In the genomic region with DNA sequence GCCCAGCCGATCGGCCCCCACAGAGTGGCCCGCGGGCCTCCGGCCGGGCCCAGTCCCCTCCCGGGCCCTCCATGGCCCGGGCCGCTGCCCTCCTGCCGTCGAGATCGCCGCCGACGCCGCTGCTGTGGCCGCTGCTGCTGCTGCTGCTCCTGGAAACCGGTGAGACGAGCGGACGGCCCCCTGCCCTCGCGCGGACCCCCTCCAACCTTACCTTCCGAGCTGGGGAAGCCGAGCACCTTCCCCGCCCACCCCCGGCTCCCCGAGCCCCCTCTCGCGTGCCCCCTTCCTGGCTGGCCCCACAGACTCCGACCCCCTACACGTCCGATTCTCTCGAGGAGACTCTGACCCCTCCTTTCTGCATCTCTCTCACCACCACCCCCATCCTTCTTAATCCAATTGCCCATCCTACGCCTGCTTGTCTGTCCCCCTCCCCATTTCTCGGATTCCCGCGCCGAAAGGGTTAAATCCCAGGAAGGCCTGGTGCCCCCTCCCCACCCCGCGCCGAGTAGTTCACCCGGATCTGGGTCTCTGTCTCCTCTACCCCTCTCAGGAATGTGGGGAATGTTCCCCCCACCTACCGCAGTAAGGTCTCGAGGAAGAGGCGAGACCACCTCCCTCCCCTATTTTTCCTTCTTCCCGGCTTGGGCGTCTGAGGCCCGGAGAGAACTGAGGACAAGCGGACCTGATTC, we compare ENCODE assay signal across 1 cellular context.
TF ChIP-seq lines count a peak whose summit lies in the region.

No MANE protein-coding gene starts in this region.

TF ChIP-seq in HEK293, 187 proteins besides CTCF, POLR2A, EP300 and RAD21 (continued from another document):
- TF ChIP-seq ZFP69B (tag by site-specific recombination; IDR thresholded peaks at IDR 0.05), result 0 out of 2 replicates have a peak, but pooled peaks have one; percentile 8
- TF ChIP-seq, protein P1, sequence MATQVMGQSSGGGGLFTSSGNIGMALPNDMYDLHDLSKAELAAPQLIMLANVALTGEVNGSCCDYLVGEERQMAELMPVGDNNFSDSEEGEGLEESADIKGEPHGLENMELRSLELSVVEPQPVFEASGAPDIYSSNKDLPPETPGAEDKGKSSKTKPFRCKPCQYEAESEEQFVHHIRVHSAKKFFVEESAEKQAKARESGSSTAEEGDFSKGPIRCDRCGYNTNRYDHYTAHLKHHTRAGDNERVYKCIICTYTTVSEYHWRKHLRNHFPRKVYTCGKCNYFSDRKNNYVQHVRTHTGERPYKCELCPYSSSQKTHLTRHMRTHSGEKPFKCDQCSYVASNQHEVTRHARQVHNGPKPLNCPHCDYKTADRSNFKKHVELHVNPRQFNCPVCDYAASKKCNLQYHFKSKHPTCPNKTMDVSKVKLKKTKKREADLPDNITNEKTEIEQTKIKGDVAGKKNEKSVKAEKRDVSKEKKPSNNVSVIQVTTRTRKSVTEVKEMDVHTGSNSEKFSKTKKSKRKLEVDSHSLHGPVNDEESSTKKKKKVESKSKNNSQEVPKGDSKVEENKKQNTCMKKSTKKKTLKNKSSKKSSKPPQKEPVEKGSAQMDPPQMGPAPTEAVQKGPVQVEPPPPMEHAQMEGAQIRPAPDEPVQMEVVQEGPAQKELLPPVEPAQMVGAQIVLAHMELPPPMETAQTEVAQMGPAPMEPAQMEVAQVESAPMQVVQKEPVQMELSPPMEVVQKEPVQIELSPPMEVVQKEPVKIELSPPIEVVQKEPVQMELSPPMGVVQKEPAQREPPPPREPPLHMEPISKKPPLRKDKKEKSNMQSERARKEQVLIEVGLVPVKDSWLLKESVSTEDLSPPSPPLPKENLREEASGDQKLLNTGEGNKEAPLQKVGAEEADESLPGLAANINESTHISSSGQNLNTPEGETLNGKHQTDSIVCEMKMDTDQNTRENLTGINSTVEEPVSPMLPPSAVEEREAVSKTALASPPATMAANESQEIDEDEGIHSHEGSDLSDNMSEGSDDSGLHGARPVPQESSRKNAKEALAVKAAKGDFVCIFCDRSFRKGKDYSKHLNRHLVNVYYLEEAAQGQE (tag by site-specific recombination; IDR thresholded peaks at IDR 0.05), result no peak
- TF ChIP-seq, protein P2, sequence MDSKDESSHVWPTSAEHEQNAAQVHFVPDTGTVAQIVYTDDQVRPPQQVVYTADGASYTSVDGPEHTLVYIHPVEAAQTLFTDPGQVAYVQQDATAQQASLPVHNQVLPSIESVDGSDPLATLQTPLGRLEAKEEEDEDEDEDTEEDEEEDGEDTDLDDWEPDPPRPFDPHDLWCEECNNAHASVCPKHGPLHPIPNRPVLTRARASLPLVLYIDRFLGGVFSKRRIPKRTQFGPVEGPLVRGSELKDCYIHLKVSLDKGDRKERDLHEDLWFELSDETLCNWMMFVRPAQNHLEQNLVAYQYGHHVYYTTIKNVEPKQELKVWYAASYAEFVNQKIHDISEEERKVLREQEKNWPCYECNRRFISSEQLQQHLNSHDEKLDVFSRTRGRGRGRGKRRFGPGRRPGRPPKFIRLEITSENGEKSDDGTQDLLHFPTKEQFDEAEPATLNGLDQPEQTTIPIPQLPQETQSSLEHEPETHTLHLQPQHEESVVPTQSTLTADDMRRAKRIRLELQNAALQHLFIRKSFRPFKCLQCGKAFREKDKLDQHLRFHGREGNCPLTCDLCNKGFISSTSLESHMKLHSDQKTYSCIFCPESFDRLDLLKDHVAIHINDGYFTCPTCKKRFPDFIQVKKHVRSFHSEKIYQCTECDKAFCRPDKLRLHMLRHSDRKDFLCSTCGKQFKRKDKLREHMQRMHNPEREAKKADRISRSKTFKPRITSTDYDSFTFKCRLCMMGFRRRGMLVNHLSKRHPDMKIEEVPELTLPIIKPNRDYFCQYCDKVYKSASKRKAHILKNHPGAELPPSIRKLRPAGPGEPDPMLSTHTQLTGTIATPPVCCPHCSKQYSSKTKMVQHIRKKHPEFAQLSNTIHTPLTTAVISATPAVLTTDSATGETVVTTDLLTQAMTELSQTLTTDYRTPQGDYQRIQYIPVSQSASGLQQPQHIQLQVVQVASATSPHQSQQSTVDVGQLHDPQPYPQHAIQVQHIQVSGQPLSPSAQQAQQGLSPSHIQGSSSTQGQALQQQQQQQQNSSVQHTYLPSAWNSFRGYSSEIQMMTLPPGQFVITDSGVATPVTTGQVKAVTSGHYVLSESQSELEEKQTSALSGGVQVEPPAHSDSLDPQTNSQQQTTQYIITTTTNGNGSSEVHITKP (tag by site-specific recombination; IDR thresholded peaks at IDR 0.05), result peak; percentile 58
- no peak for TF ChIP-seq MEIS1 (CRISPR knock-in tag; IDR thresholded peaks at IDR 0.05; ENCODE audit: borderline replicate concordance)
- peak; percentile 26; the same call in 1 of the 2 replicates for TF ChIP-seq GLIS1 (tag by site-specific recombination; IDR thresholded peaks at IDR 0.05)
- TF ChIP-seq, protein P3, sequence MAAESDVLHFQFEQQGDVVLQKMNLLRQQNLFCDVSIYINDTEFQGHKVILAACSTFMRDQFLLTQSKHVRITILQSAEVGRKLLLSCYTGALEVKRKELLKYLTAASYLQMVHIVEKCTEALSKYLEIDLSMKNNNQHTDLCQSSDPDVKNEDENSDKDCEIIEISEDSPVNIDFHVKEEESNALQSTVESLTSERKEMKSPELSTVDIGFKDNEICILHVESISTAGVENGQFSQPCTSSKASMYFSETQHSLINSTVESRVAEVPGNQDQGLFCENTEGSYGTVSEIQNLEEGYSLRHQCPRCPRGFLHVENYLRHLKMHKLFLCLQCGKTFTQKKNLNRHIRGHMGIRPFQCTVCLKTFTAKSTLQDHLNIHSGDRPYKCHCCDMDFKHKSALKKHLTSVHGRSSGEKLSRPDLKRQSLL (tag by site-specific recombination; IDR thresholded peaks at IDR 0.05), result no peak
- TF ChIP-seq ZNF830 (tag by site-specific recombination; IDR thresholded peaks at IDR 0.05; ENCODE audit: low read depth), result no peak
- peak; percentile 34; the same call in 1 of the 2 replicates for TF ChIP-seq ZNF692 (tag by site-specific recombination; IDR thresholded peaks at IDR 0.05)
- TF ChIP-seq, protein P4, sequence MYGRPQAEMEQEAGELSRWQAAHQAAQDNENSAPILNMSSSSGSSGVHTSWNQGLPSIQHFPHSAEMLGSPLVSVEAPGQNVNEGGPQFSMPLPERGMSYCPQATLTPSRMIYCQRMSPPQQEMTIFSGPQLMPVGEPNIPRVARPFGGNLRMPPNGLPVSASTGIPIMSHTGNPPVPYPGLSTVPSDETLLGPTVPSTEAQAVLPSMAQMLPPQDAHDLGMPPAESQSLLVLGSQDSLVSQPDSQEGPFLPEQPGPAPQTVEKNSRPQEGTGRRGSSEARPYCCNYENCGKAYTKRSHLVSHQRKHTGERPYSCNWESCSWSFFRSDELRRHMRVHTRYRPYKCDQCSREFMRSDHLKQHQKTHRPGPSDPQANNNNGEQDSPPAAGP (tag by site-specific recombination; IDR thresholded peaks at IDR 0.05), result no peak
- no peak for TF ChIP-seq ZNF24 (tag by site-specific recombination; IDR thresholded peaks at IDR 0.05)
- TF ChIP-seq ZNF335 (tag by site-specific recombination; conservative IDR thresholded peaks at IDR 0.05), result 0 out of 2 replicates have a peak, but pooled peaks have one; percentile 43
- peak; percentile 80; the same call in 1 of the 2 replicates for TF ChIP-seq ZBTB7A (tag by site-specific recombination; IDR thresholded peaks at IDR 0.05; ENCODE audit: low read depth)
- TF ChIP-seq ZNF114 (tag by site-specific recombination; IDR thresholded peaks at IDR 0.05), result no peak
- 0 out of 2 replicates have a peak, but pooled peaks have one; percentile 32 for TF ChIP-seq KLF16 (tag by site-specific recombination; IDR thresholded peaks at IDR 0.05)
- TF ChIP-seq PATZ1 (tag by site-specific recombination; IDR thresholded peaks at IDR 0.05), result peak; percentile 57
- TF ChIP-seq ZNF843 (tag by site-specific recombination; IDR thresholded peaks at IDR 0.05), result no peak
- TF ChIP-seq ZNF398 (tag by site-specific recombination; IDR thresholded peaks at IDR 0.05), result peak; percentile 88
- TF ChIP-seq ZNF561 (tag by site-specific recombination; IDR thresholded peaks at IDR 0.05; ENCODE audit: borderline replicate concordance), result no peak
- 0 out of 2 replicates have a peak, but pooled peaks have one; percentile 36 for TF ChIP-seq ZBTB20 (tag by site-specific recombination; IDR thresholded peaks at IDR 0.05)
- no peak for TF ChIP-seq PRDM4 (tag by site-specific recombination; IDR thresholded peaks at IDR 0.05)
- no peak for TF ChIP-seq ZNF292 (tag by site-specific recombination; IDR thresholded peaks at IDR 0.05; ENCODE audit: borderline replicate concordance, low read depth)
- no peak for TF ChIP-seq ZNF311 (tag by site-specific recombination; IDR thresholded peaks at IDR 0.05; ENCODE audit: borderline replicate concordance)
- 0 out of 2 replicates have a peak, but pooled peaks have one; percentile 37 for TF ChIP-seq ZNF600 (tag by site-specific recombination; IDR thresholded peaks at IDR 0.05)
- peak; percentile 34; the same call in 1 of the 2 replicates for TF ChIP-seq IKZF3 (tag by site-specific recombination; IDR thresholded peaks at IDR 0.05)
